In the genomic region with DNA sequence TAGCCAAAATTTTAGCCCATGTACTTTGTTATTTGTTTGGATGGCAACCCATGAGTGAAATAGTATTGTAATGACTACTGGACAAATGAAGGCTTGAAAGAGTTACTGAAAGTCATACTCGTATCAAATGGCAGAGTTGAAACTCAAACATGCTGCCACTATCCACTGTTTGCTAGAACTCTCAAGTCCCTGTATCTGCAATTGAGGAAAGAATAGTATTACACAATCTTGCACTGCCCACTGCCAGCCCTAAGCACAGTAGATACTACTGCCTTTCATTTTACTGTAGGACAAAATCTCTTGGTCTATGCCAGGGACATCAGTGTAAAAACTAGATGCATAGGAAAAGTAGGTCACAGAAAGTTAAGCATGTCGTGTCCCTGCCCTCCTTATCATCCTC, we compare ENCODE assay signal across 35 cellular contexts.
"Had no signal": no experiment of that assay in that cellular context is flagged by ENCODE, and none has a peak within 500 bp of the region (broad histone marks: within the 10 kb centered on the region; RNA-seq: fewer than 3 reads in every experiment).

No MANE protein-coding gene starts in this region.

- H3K36me3 Mint-ChIP-seq: activated CD8-positive, alpha-beta memory T cell treated with anti-CD3 and anti-CD28 coated beads, Interleukin-2, amount 10 ng/mL, durations not matched to agents 7 days and 5 days; activated naive CD8-positive, alpha-beta T cell treated with anti-CD3 and anti-CD28 coated beads for 36 hours; T-cell had no signal

- H3K9me3 Mint-ChIP-seq: activated CD4-positive, alpha-beta memory T cell treated with anti-CD3 and anti-CD28 coated beads, Interleukin-2, amount 10 ng/mL, durations not matched to agents 7 days and 5 days; activated naive CD8-positive, alpha-beta T cell treated with anti-CD3 and anti-CD28 coated beads for 36 hours; activated T-cell treated with anti-CD3 and anti-CD28 coated beads, Interleukin-2, amount 50 U/mL, for 72 hours; activated T-helper 17 cell treated with anti-CD3 and anti-CD28 coated beads, Interleukin-2, amount 50 U/mL, for 72 hours; T-cell had no signal

- H3K27ac Mint-ChIP-seq: activated CD4-positive, alpha-beta memory T cell treated with anti-CD3 and anti-CD28 coated beads, Interleukin-2, amount 10 ng/mL, durations not matched to agents 7 days and 5 days; activated CD8-positive, alpha-beta memory T cell treated with anti-CD3 and anti-CD28 coated beads, Interleukin-2, amount 10 ng/mL, durations not matched to agents 7 days and 5 days; activated naive CD8-positive, alpha-beta T cell treated with anti-CD3 and anti-CD28 coated beads for 36 hours; activated T-cell treated with anti-CD3 and anti-CD28 coated beads, Interleukin-2, amount 50 U/mL, for 72 hours; activated T-helper 17 cell treated with anti-CD3 and anti-CD28 coated beads, Interleukin-2, amount 50 U/mL, for 72 hours; T-cell; T-helper 17 cell had no signal

- H3K4me3 Mint-ChIP-seq: activated CD4-positive, alpha-beta memory T cell treated with anti-CD3 and anti-CD28 coated beads, Interleukin-2, amount 10 ng/mL, durations not matched to agents 7 days and 5 days; activated CD8-positive, alpha-beta memory T cell treated with anti-CD3 and anti-CD28 coated beads, Interleukin-2, amount 10 ng/mL, durations not matched to agents 7 days and 5 days; activated naive CD8-positive, alpha-beta T cell treated with anti-CD3 and anti-CD28 coated beads for 36 hours; activated T-cell treated with anti-CD3 and anti-CD28 coated beads, Interleukin-2, amount 50 U/mL, for 72 hours; activated T-helper 17 cell treated with anti-CD3 and anti-CD28 coated beads, Interleukin-2, amount 50 U/mL, for 72 hours; T-cell; T-helper 17 cell had no signal

- ATAC-seq: activated CD8-positive, alpha-beta memory T cell treated with anti-CD3 and anti-CD28 coated beads, Interleukin-2, amount 10 ng/mL, durations not matched to agents 7 days and 5 days; activated T-cell treated with anti-CD3 and anti-CD28 coated beads, Interleukin-2, amount 50 U/mL, for 72 hours; activated T-helper 17 cell treated with anti-CD3 and anti-CD28 coated beads, Interleukin-2, amount 50 U/mL, for 72 hours; Right ventricle myocardium inferior; SK-N-SH treated with all-trans-retinoic acid at 6 μM for 48 hours; T-cell; T-helper 17 cell had no signal

- H3K36me3 ChIP-seq: brain microvascular endothelial cell, WERI-Rb-1 had no signal

- H3K27me3 ChIP-seq: brain microvascular endothelial cell had no signal

- H3K4me1 Mint-ChIP-seq: activated CD4-positive, alpha-beta memory T cell treated with anti-CD3 and anti-CD28 coated beads, Interleukin-2, amount 10 ng/mL, durations not matched to agents 7 days and 5 days; activated CD8-positive, alpha-beta memory T cell treated with anti-CD3 and anti-CD28 coated beads, Interleukin-2, amount 10 ng/mL, durations not matched to agents 7 days and 5 days; activated naive CD8-positive, alpha-beta T cell treated with anti-CD3 and anti-CD28 coated beads for 36 hours; activated T-helper 17 cell treated with anti-CD3 and anti-CD28 coated beads, Interleukin-2, amount 50 U/mL, for 72 hours; T-cell; T-helper 17 cell had no signal

- H3K27ac ChIP-seq: brain microvascular endothelial cell, RWPE1, WERI-Rb-1 had no signal

- H3K27me3 Mint-ChIP-seq: activated CD4-positive, alpha-beta memory T cell treated with anti-CD3 and anti-CD28 coated beads, Interleukin-2, amount 10 ng/mL, durations not matched to agents 7 days and 5 days; activated CD8-positive, alpha-beta memory T cell treated with anti-CD3 and anti-CD28 coated beads, Interleukin-2, amount 10 ng/mL, durations not matched to agents 7 days and 5 days; activated naive CD8-positive, alpha-beta T cell treated with anti-CD3 and anti-CD28 coated beads for 36 hours had no signal

- DNase-seq: activated CD4-positive, alpha-beta memory T cell treated with anti-CD3 and anti-CD28 coated beads, Interleukin-2, amount 10 ng/mL, durations not matched to agents 7 days and 5 days; activated CD4-positive, alpha-beta T cell treated with anti-CD3 and anti-CD28 coated beads for 1 hour; activated CD4-positive, alpha-beta T cell treated with anti-CD3 and anti-CD28 coated beads for 48 hours; activated CD4-positive, CD25-positive, alpha-beta regulatory T cell; activated CD8-positive, alpha-beta memory T cell treated with anti-CD3 and anti-CD28 coated beads for 24 hours; activated CD8-positive, alpha-beta memory T cell treated with anti-CD3 and anti-CD28 coated beads, Interleukin-2, amount 10 ng/mL, durations not matched to agents 7 days and 5 days; activated CD8-positive, alpha-beta memory T cell treated with anti-CD3 and anti-CD28 coated beads, Interleukin-2, amount 50 U/mL, for 48 hours; activated effector memory CD4-positive, alpha-beta T cell treated with anti-CD3 and anti-CD28 coated beads, Interleukin-2, amount 50 U/mL, for 16 hours; activated naive CD4-positive, alpha-beta T cell; activated naive CD4-positive, alpha-beta T cell treated with anti-CD3 and anti-CD28 coated beads, Interleukin-2, amount 50 U/mL, for 16 hours; activated naive CD8-positive, alpha-beta T cell treated with anti-CD3 and anti-CD28 coated beads for 36 hours; activated T-cell treated with anti-CD3 and anti-CD28 coated beads, Interleukin-2, amount 50 U/mL, for 1 hour; activated T-cell treated with anti-CD3 and anti-CD28 coated beads, Interleukin-2, amount 50 U/mL, for 72 hours; amniotic stem cell; aorta; brain microvascular endothelial cell; central memory CD4-positive, alpha-beta T cell; MM.1S; MV-4-11; NCI-H1092; NCI-H1436 treated with DMSO at 0.1 percent for 48 hours; NCI-H1694 treated with DMSO at 0.1 percent for 48 hours; NCI-H2029; NCI-H2171 treated with DMSO at 0.1 percent for 48 hours; NCI-H2227 treated with DMSO at 0.1 percent for 48 hours; NCI-H446; NCI-H524 treated with DMSO at 0.1 percent for 48 hours; SIG-M5; T-cell; T-helper 17 cell; WERI-Rb-1 had no signal
